ENCODE assay signal across 13 cellular contexts in genomic region chr11:13303668-13304649, GRCh38. TPM values are rescaled to one million over a fixed set of nuclear protein-coding genes. Genes with fewer than 3 reads are reported as not detected.
DNase-seq lines count a peak whose midpoint lies in the region; ATAC-seq and FAIRE-seq lines count a peak whose summit lies in the region.
"Had no signal": no experiment of that assay in that cellular context is flagged by ENCODE, and none has a peak within 500 bp of the region (broad histone marks: within the 10 kb centered on the region; RNA-seq: fewer than 3 reads in every experiment).

No MANE protein-coding gene starts in this region.

- intact Hi-C loops in activated CD4-positive, alpha-beta T cell treated with anti-CD3 and anti-CD28 coated beads for 36 hours (cut with DNase I, micrococcal nuclease), result no loop called here
- intact Hi-C loops in activated CD4-positive, alpha-beta memory T cell treated with anti-CD3 and anti-CD28 coated beads for 36 hours (cut with micrococcal nuclease), result no loop called here

- no peak overlapping the region for H3K4me3 ChIP-seq in Jurkat, Clone E6-1 (ENCODE audit: low read length)
- H3K4me3 ChIP-seq in neuronal stem cell (ENCODE audit: low read length in 2 of 2), result no peak overlapping the region
- H3K4me3 ChIP-seq: HAP-1, suprapubic skin had no signal

- no peak overlapping the region for H4K8ac ChIP-seq in neuronal stem cell (ENCODE audit: low read depth, low read length)

- H2BK15ac ChIP-seq in neuronal stem cell (ENCODE audit: low read length), result no peak overlapping the region

- H3K27ac ChIP-seq in neuronal stem cell (replicated peaks; ENCODE audit: low read length), result no peak overlapping the region
- H3K27ac ChIP-seq: suprapubic skin had no signal

- peaks cover 2% of the 10 kb centered on the region for H3K9me3 Mint-ChIP-seq in activated CD4-positive, alpha-beta T cell treated with anti-CD3 and anti-CD28 coated beads for 36 hours (ENCODE audit: low read depth)
- H3K9me3 Mint-ChIP-seq in activated CD4-positive, alpha-beta memory T cell treated with anti-CD3 and anti-CD28 coated beads for 36 hours, result no peaks in the 10 kb centered on the region

- no CpG with 5 or more reads among the region's 10 CpGs for WGBS in neuronal stem cell (ENCODE audit: extremely low coverage in 2 of 2, insufficient read length in 2 of 2, insufficient replicate concordance in 1 of 2), 2 donors

- no peaks in the 10 kb centered on the region for H3K79me1 ChIP-seq in neuronal stem cell (ENCODE audit: low read depth, low read length)

- H3K27me3 Mint-ChIP-seq in activated CD4-positive, alpha-beta T cell treated with anti-CD3 and anti-CD28 coated beads for 36 hours, result no peaks in the 10 kb centered on the region
- H3K27me3 Mint-ChIP-seq in activated CD4-positive, alpha-beta memory T cell treated with anti-CD3 and anti-CD28 coated beads for 36 hours, result no peaks in the 10 kb centered on the region

- peak; percentile 58 for ATAC-seq in activated CD4-positive, alpha-beta T cell treated with anti-CD3 and anti-CD28 coated beads for 36 hours
- ATAC-seq in GM21786 (IDR thresholded peaks at IDR 0.05; ENCODE audit: unreplicated experiment), result no peak
- ATAC-seq: activated CD4-positive, CD25-positive, alpha-beta regulatory T cell treated with anti-CD3 and anti-CD28 coated beads, Interleukin-2, amount 50 U/mL, for 24 hours had no signal

- no peak overlapping the region for H2BK120ac ChIP-seq in neuronal stem cell (ENCODE audit: low read depth, low read length)

- peak overlapping the region; percentile 49 for H3K27ac Mint-ChIP-seq in activated CD4-positive, alpha-beta T cell treated with anti-CD3 and anti-CD28 coated beads for 36 hours
- H3K27ac Mint-ChIP-seq in activated CD4-positive, alpha-beta memory T cell treated with anti-CD3 and anti-CD28 coated beads for 36 hours, result peak overlapping the region; percentile 10

- no peak overlapping the region for H3K18ac ChIP-seq in neuronal stem cell (ENCODE audit: low read length)

- no peak overlapping the region for H2AK5ac ChIP-seq in neuronal stem cell (ENCODE audit: low read depth, low read length)

- no peak overlapping the region for H3K14ac ChIP-seq in neuronal stem cell (ENCODE audit: low read length)

- POLR2A ChIA-PET in activated CD4-positive, alpha-beta T cell treated with anti-CD3 and anti-CD28 coated beads for 36 hours (lab: Charles Lee), result no interaction called here
- POLR2A ChIA-PET in activated CD4-positive, alpha-beta memory T cell treated with anti-CD3 and anti-CD28 coated beads for 36 hours (lab: Charles Lee), result no interaction called here

- no peak overlapping the region for H2BK5ac ChIP-seq in neuronal stem cell (ENCODE audit: low read length)

- no peak overlapping the region for H3K4ac ChIP-seq in neuronal stem cell (ENCODE audit: low read length)

- H3K4me1 ChIP-seq in neuronal stem cell (ENCODE audit: control insufficient read depth in 2 of 2, insufficient read depth in 1 of 2, low read depth in 1 of 2, low read length in 2 of 2), result peaks cover 0 to 7% of the 10 kb centered on the region in 2 donors
- H3K4me1 ChIP-seq: HAP-1 had no signal

- H3K9me3 ChIP-seq in neuronal stem cell (replicated peaks in 1 of 2; ENCODE audit: control insufficient read depth in 2 of 2, insufficient read depth in 1 of 2, low read depth in 1 of 2, low read length in 2 of 2), result no peaks in the 10 kb centered on the region
- H3K9me3 ChIP-seq: HAP-1, suprapubic skin had no signal

- no peak overlapping the region for H3K23ac ChIP-seq in neuronal stem cell (ENCODE audit: low read depth, low read length, poor library complexity)

- peaks cover 2% of the 10 kb centered on the region for H3K36me3 Mint-ChIP-seq in activated CD4-positive, alpha-beta T cell treated with anti-CD3 and anti-CD28 coated beads for 36 hours (ENCODE audit: low read depth)
- H3K36me3 Mint-ChIP-seq in activated CD4-positive, alpha-beta memory T cell treated with anti-CD3 and anti-CD28 coated beads for 36 hours, result peaks cover 8% of the 10 kb centered on the region

- CTCF ChIA-PET in activated CD4-positive, alpha-beta T cell treated with anti-CD3 and anti-CD28 coated beads for 36 hours (lab: Charles Lee), result interaction anchor here (0.6 kb wide), 1 partner anchor 1098 kb away, joined by 3 read pairs; no protein-coding TSS in a partner anchor
- CTCF ChIA-PET in activated CD4-positive, alpha-beta memory T cell treated with anti-CD3 and anti-CD28 coated beads for 36 hours (lab: Charles Lee), result interaction anchor here (1.1 kb wide), 1 partner anchor 10 kb away, joined by 3 read pairs; no protein-coding TSS in a partner anchor

- FAIRE-seq in RCC 7860 (lab: Jason Lieb, UNC), result no peak

- no peak overlapping the region for H3K9ac ChIP-seq in neuronal stem cell (ENCODE audit: low read depth, low read length, poor library complexity)

- H2AFZ ChIP-seq in neuronal stem cell (ENCODE audit: low read length), result peak overlapping the region; percentile 32

- H3K27me3 ChIP-seq in neuronal stem cell (ENCODE audit: control insufficient read depth in 3 of 3, insufficient read depth in 3 of 3, low read depth in 1 of 3, low read length in 3 of 3), result no peaks in the 10 kb centered on the region
- H3K27me3 ChIP-seq: suprapubic skin had no signal

- H3K4me2 ChIP-seq in neuronal stem cell (ENCODE audit: insufficient read depth, low read length, poor library complexity, severe bottlenecking), result no peak overlapping the region

- H3K36me3 ChIP-seq in neuronal stem cell (replicated peaks in 1 of 2; ENCODE audit: control insufficient read depth in 2 of 2, insufficient read depth in 2 of 2, low read length in 2 of 2), result no peaks in the 10 kb centered on the region
- H3K36me3 ChIP-seq: HAP-1, suprapubic skin had no signal

- no peak for DNase-seq in activated CD4-positive, alpha-beta T cell treated with anti-CD3 and anti-CD28 coated beads for 36 hours
- no peak for DNase-seq in activated CD4-positive, alpha-beta T cell treated with anti-CD3 and anti-CD28 coated beads, Interleukin-2, amount 50 U/mL, for 1 hour
- DNase-seq in Jurkat, Clone E6-1 (ENCODE audit: low read depth, low spot score), result peak; percentile 51
- DNase-seq in activated CD4-positive, alpha-beta memory T cell treated with anti-CD3 and anti-CD28 coated beads for 36 hours, result no peak
- no peak for DNase-seq in neuronal stem cell (ENCODE audit: low spot score)
- DNase-seq in RCC 7860 (ENCODE audit: low spot score), result no peak
- DNase-seq in NCI-H446 (lab: John Stamatoyannopoulos, UW), result no peak
- DNase-seq: DMS79 treated with DMSO at 0.1 percent for 48 hours, NCI-H1048 had no signal

- H4K91ac ChIP-seq in neuronal stem cell (ENCODE audit: low read depth, low read length, poor library complexity), result no peak overlapping the region

- H2BK12ac ChIP-seq in neuronal stem cell (ENCODE audit: low read length), result no peak overlapping the region

- no peak overlapping the region for H3K4me3 Mint-ChIP-seq in activated CD4-positive, alpha-beta T cell treated with anti-CD3 and anti-CD28 coated beads for 36 hours
- H3K4me3 Mint-ChIP-seq in activated CD4-positive, alpha-beta memory T cell treated with anti-CD3 and anti-CD28 coated beads for 36 hours, result no peak overlapping the region

- H3K4me1 Mint-ChIP-seq in activated CD4-positive, alpha-beta T cell treated with anti-CD3 and anti-CD28 coated beads for 36 hours, result peaks cover 25% of the 10 kb centered on the region
- peaks cover 27% of the 10 kb centered on the region for H3K4me1 Mint-ChIP-seq in activated CD4-positive, alpha-beta memory T cell treated with anti-CD3 and anti-CD28 coated beads for 36 hours (ENCODE audit: low read depth)

RNA-seq across cellular contexts. Expression of gene BMAL1, which starts 26.4 kb away (rescaled TPM):
- 10 to 100 TPM; 18.6 to 20.2 TPM for total RNA-seq in activated CD4-positive, alpha-beta T cell treated with anti-CD3 and anti-CD28 coated beads for 36 hours
- 35.0 TPM for polyA plus RNA-seq in Jurkat, Clone E6-1 (2012; ENCODE audit: insufficient read depth, insufficient read length)
- total RNA-seq in activated CD4-positive, alpha-beta memory T cell treated with anti-CD3 and anti-CD28 coated beads for 36 hours, result 10 to 100 TPM; 20.2 to 24.8 TPM
- 2.2 TPM for polyA plus RNA-seq in neuronal stem cell (2013, experiment 1 of 2)
- polyA plus RNA-seq in neuronal stem cell (2013, experiment 2 of 2), result 2.7 TPM
